In genomic region chr22:35740616-35741015, GRCh38 we compare ENCODE assay signal across 19 cellular contexts. TPM values are rescaled to one million over a fixed set of nuclear protein-coding genes. Genes with fewer than 3 reads are reported as not detected.
A peak's percentile ranks its signal among the peaks of the same experiment; 100 is the strongest.
DNase-seq lines count a peak whose midpoint lies in the region; ATAC-seq and TF ChIP-seq lines count a peak whose summit lies in the region.
"Had no signal": no experiment of that assay in that cellular context is flagged by ENCODE, and none has a peak within 500 bp of the region (broad histone marks: within the 10 kb centered on the region; RNA-seq: fewer than 3 reads in every experiment).

No MANE protein-coding gene starts in this region.

- H3K4me1 ChIP-seq in SJSA1 (replicated peaks) = peaks cover 29% of the 10 kb centered on the region
- H3K4me1 ChIP-seq: SJCRH30 had no signal

- H3K27ac ChIP-seq in SJSA1 (0 out of 2 replicates have a peak overlapping the region, but pooled peaks have one; percentile 2), neural cell (ENCODE audit: low read length) (no peak overlapping the region)
- H3K27ac ChIP-seq: C4-2B, SJCRH30 had no signal

- no peaks in the 10 kb centered on the region for H3K36me3 Mint-ChIP-seq in activated CD8-positive, alpha-beta memory T cell treated with anti-CD3 and anti-CD28 coated beads, Interleukin-2, amount 10 ng/mL, durations not matched to agents 7 days and 5 days
- peaks cover 48% of the 10 kb centered on the region for H3K36me3 Mint-ChIP-seq in type B pancreatic cell
- H3K36me3 Mint-ChIP-seq: CD8-positive, alpha-beta memory T cell had no signal

- no peak overlapping the region for H3K4me3 ChIP-seq in SJSA1
- H3K4me3 ChIP-seq in neural cell (ENCODE audit: low read length) = no peak overlapping the region
- H3K4me3 ChIP-seq: SJCRH30 had no signal

- H3K36me3 ChIP-seq in SJSA1 (peaks cover 69% of the 10 kb centered on the region), neural cell (ENCODE audit: insufficient read depth, low read length) (peaks cover 9% of the 10 kb centered on the region)

- H3K4me1 Mint-ChIP-seq in activated CD8-positive, alpha-beta memory T cell treated with anti-CD3 and anti-CD28 coated beads, Interleukin-2, amount 10 ng/mL, durations not matched to agents 7 days and 5 days = no peaks in the 10 kb centered on the region
- H3K4me1 Mint-ChIP-seq in type B pancreatic cell (ENCODE audit: unreplicated experiment) = peaks cover 26% of the 10 kb centered on the region
- H3K4me1 Mint-ChIP-seq in stimulated activated naive CD8-positive, alpha-beta T cell treated with anti-CD3 and anti-CD28 coated beads, Interleukin-15, amount 100 ng/mL, for 72 hours = no peaks in the 10 kb centered on the region
- H3K4me1 Mint-ChIP-seq: CD8-positive, alpha-beta memory T cell had no signal

- H3K9ac ChIP-seq in neural cell (ENCODE audit: low read length) = no peak overlapping the region

- H3K27me3 ChIP-seq in SJSA1 (replicated peaks) = no peaks in the 10 kb centered on the region
- no peaks in the 10 kb centered on the region for H3K27me3 ChIP-seq in neural cell (ENCODE audit: insufficient read depth, low read depth, low read length)
- H3K27me3 ChIP-seq: SJCRH30 had no signal

- H3K9me3 ChIP-seq in SJSA1 (replicated peaks) = no peaks in the 10 kb centered on the region
- no peaks in the 10 kb centered on the region for H3K9me3 ChIP-seq in neural cell (ENCODE audit: low read length)
- H3K9me3 ChIP-seq: SJCRH30 had no signal

- H3K9me3 Mint-ChIP-seq in activated CD8-positive, alpha-beta memory T cell treated with anti-CD3 and anti-CD28 coated beads, Interleukin-2, amount 10 ng/mL, durations not matched to agents 7 days and 5 days (ENCODE audit: low read depth) = no peaks in the 10 kb centered on the region
- H3K9me3 Mint-ChIP-seq in type B pancreatic cell = no peaks in the 10 kb centered on the region
- H3K9me3 Mint-ChIP-seq in stimulated activated naive CD8-positive, alpha-beta T cell treated with anti-CD3 and anti-CD28 coated beads, Interleukin-15, amount 100 ng/mL, for 72 hours = no peaks in the 10 kb centered on the region
- H3K9me3 Mint-ChIP-seq: CD8-positive, alpha-beta memory T cell had no signal

- TF ChIP-seq CTCF in neural cell (IDR thresholded peaks at IDR 0.05; ENCODE audit: poor library complexity, severe bottlenecking) = no peak
- TF ChIP-seq CTCF in type B pancreatic cell (conservative IDR thresholded peaks at IDR 0.05) = no peak

- CTCF ChIA-PET in activated CD8-positive, alpha-beta memory T cell treated with anti-CD3 and anti-CD28 coated beads, Interleukin-2, amount 10 ng/mL, durations not matched to agents 7 days and 5 days (lab: Charles Lee) = no interaction called here

- no peak overlapping the region for H3K4me2 ChIP-seq in neural cell (ENCODE audit: low read length)

- H3F3A ChIP-seq in neural cell (ENCODE audit: insufficient read depth, low read length, poor library complexity, severe bottlenecking) = no peaks in the 10 kb centered on the region

- DNase-seq in activated CD8-positive, alpha-beta memory T cell treated with anti-CD3 and anti-CD28 coated beads, Interleukin-2, amount 10 ng/mL, durations not matched to agents 7 days and 5 days = peak; percentile 16
- DNase-seq in activated CD8-positive, alpha-beta memory T cell treated with anti-CD3 and anti-CD28 coated beads, Interleukin-2, amount 50 U/mL, for 4 hours = no peak
- DNase-seq in SJSA1 (ENCODE audit: low read depth in 1 of 2, low spot score in 2 of 2) = no peak
- DNase-seq in type B pancreatic cell (ENCODE audit: extremely low spot score, unreplicated experiment) = no peak
- DNase-seq in posterior vena cava (ENCODE audit: low spot score) = no peak
- DNase-seq in stimulated activated naive CD8-positive, alpha-beta T cell treated with anti-CD3 and anti-CD28 coated beads, Interleukin-15, amount 100 ng/mL, for 72 hours = no peak
- DNase-seq: CD8-positive, alpha-beta memory T cell; KG1; NCI-H1105; NCI-H146; NCI-H2029; NCI-H2227 treated with DMSO at 0.1 percent for 48 hours; NCI-H510A; SJCRH30 had no signal

- TF ChIP-seq RAD21 in neural cell (conservative IDR thresholded peaks at IDR 0.05) = no peak

- no peaks in the 10 kb centered on the region for H4K20me1 ChIP-seq in neural cell (ENCODE audit: insufficient read depth)

- H2AFZ ChIP-seq in neural cell (ENCODE audit: low read depth, low read length) = no peak overlapping the region

- H3K4me3 Mint-ChIP-seq in activated CD8-positive, alpha-beta memory T cell treated with anti-CD3 and anti-CD28 coated beads, Interleukin-2, amount 10 ng/mL, durations not matched to agents 7 days and 5 days = no peak overlapping the region
- no peak overlapping the region for H3K4me3 Mint-ChIP-seq in type B pancreatic cell
- no peak overlapping the region for H3K4me3 Mint-ChIP-seq in stimulated activated naive CD8-positive, alpha-beta T cell treated with anti-CD3 and anti-CD28 coated beads, Interleukin-15, amount 100 ng/mL, for 72 hours
- H3K4me3 Mint-ChIP-seq: CD8-positive, alpha-beta memory T cell had no signal

- H3K27ac Mint-ChIP-seq in activated CD8-positive, alpha-beta memory T cell treated with anti-CD3 and anti-CD28 coated beads, Interleukin-2, amount 10 ng/mL, durations not matched to agents 7 days and 5 days = no peak overlapping the region
- H3K27ac Mint-ChIP-seq in type B pancreatic cell = peak overlapping the region; percentile 24
- H3K27ac Mint-ChIP-seq in stimulated activated naive CD8-positive, alpha-beta T cell treated with anti-CD3 and anti-CD28 coated beads, Interleukin-15, amount 100 ng/mL, for 72 hours = no peak overlapping the region
- H3K27ac Mint-ChIP-seq: CD8-positive, alpha-beta memory T cell had no signal

- intact Hi-C loops in posterior vena cava (cut with DNase I) = no loop called here

- no peaks in the 10 kb centered on the region for H3K9me2 ChIP-seq in neural cell (ENCODE audit: insufficient read depth, low read length)

- H3K79me2 ChIP-seq in neural cell (replicated peaks; ENCODE audit: insufficient read depth, low read length) = no peaks in the 10 kb centered on the region

- peaks cover 4% of the 10 kb centered on the region for H3K27me3 Mint-ChIP-seq in activated CD8-positive, alpha-beta memory T cell treated with anti-CD3 and anti-CD28 coated beads, Interleukin-2, amount 10 ng/mL, durations not matched to agents 7 days and 5 days
- H3K27me3 Mint-ChIP-seq in type B pancreatic cell = no peaks in the 10 kb centered on the region
- no peaks in the 10 kb centered on the region for H3K27me3 Mint-ChIP-seq in stimulated activated naive CD8-positive, alpha-beta T cell treated with anti-CD3 and anti-CD28 coated beads, Interleukin-15, amount 100 ng/mL, for 72 hours

- no peak for ATAC-seq in activated CD8-positive, alpha-beta memory T cell treated with anti-CD3 and anti-CD28 coated beads, Interleukin-2, amount 10 ng/mL, durations not matched to agents 7 days and 5 days
- ATAC-seq in stimulated activated naive CD8-positive, alpha-beta T cell treated with anti-CD3 and anti-CD28 coated beads, Interleukin-15, amount 100 ng/mL, for 72 hours = no peak
- ATAC-seq in HG03039 (IDR thresholded peaks at IDR 0.05; ENCODE audit: unreplicated experiment) = no peak

- no peak for TF ChIP-seq EP300 in neural cell (conservative IDR thresholded peaks at IDR 0.05; ENCODE audit: poor library complexity, severe bottlenecking)

TF ChIP-seq in neural cell, 6 proteins besides CTCF, POLR2A, EP300 and RAD21:
- no peak for TF ChIP-seq TAF1 (IDR thresholded peaks at IDR 0.05; ENCODE audit: low read depth)
- TF ChIP-seq MXI1 (conservative IDR thresholded peaks at IDR 0.05; ENCODE audit: poor library complexity, severe bottlenecking) = no peak
- no peak for TF ChIP-seq SMC3 (conservative IDR thresholded peaks at IDR 0.05; ENCODE audit: poor library complexity)
- TF ChIP-seq REST (IDR thresholded peaks at IDR 0.05; ENCODE audit: borderline replicate concordance) = no peak
- peak; percentile 27 for TF ChIP-seq POLR2AphosphoS5 (IDR thresholded peaks at IDR 0.05)
- TF ChIP-seq EZH2 (IDR thresholded peaks at IDR 0.05; ENCODE audit: borderline replicate concordance, insufficient read depth, low read length, poor library complexity, severe bottlenecking) = no peak

RNA-seq across cellular contexts. Expression of gene APOL5, which starts 22.9 kb away (rescaled TPM):
- not detected for total RNA-seq in activated CD8-positive, alpha-beta memory T cell treated with anti-CD3 and anti-CD28 coated beads, Interleukin-2, amount 10 ng/mL, durations not matched to agents 7 days and 5 days
- not detected in 2 replicates for total RNA-seq in SJSA1 (2014; rRNA removed; shearing (Covaris generic))
- not detected in 2 replicates for polyA plus RNA-seq in neural cell
- polyA minus RNA-seq in neural cell = not detected in 2 replicates
- total RNA-seq in type B pancreatic cell (ENCODE audit: low replicate concordance) (not detected in 2 replicates), posterior vena cava (not detected)
- total RNA-seq: A172; CD8-positive, alpha-beta memory T cell; HepG2; SJCRH30 had no signal
- polyA plus RNA-seq: CD8-positive, alpha-beta memory T cell; HepG2 had no signal
